Comparison of ENCODE assay signal across 10 cellular contexts in the genomic region with DNA sequence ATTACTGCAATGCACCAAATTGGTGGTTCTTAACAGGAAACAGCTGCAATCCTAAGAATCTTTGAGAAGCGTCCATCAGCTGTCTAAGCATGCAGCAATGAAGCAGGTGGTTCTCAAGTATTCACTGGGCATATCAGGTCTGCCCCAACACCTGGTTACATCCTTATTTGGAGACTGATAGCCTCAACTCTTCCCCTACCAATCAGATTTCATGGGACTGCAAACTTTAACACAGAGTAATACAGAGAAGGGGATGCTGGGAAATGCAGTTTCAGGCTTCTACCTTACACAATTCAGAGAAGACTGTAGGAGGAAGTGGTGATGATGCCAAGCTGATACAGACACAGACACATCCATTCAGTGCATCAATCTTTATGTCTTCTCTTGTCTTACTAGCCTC.
DNase-seq lines count a peak whose midpoint lies in the region; ATAC-seq and TF ChIP-seq lines count a peak whose summit lies in the region.
"Had no signal": no experiment of that assay in that cellular context is flagged by ENCODE, and none has a peak within 500 bp of the region (broad histone marks: within the 10 kb centered on the region; RNA-seq: fewer than 3 reads in every experiment).

No MANE protein-coding gene starts in this region.

- H3K27me3 ChIP-seq in colonic mucosa, result no peaks in the 10 kb centered on the region

- no peak overlapping the region for H3K27ac ChIP-seq in colonic mucosa

- H3K9ac ChIP-seq in colonic mucosa (ENCODE audit: low read depth in 2 of 2, low read length in 2 of 2), result no peak overlapping the region

- H3K4me3 ChIP-seq in colonic mucosa, result no peak overlapping the region

- H3K9me3 ChIP-seq in colonic mucosa, result no peaks in the 10 kb centered on the region

- no peak for TF ChIP-seq CTCF in colonic mucosa (IDR thresholded peaks at IDR 0.05)
- no peak for TF ChIP-seq CTCF in GM10266 (IDR thresholded peaks at IDR 0.05; ENCODE audit: control insufficient read depth, insufficient read depth, low read depth, missing control alignments)

- ATAC-seq in GM18505 (IDR thresholded peaks at IDR 0.05; ENCODE audit: unreplicated experiment), result peak; percentile 32
- peak; percentile 55 for ATAC-seq in GM21528 (IDR thresholded peaks at IDR 0.05; ENCODE audit: low FRiP score, unreplicated experiment)
- ATAC-seq: left cardiac atrium, sciatic nerve had no signal

- intact Hi-C loops in colonic mucosa (cut with DNase I), result no loop called here

- H3K36me3 ChIP-seq in colonic mucosa, result no peaks in the 10 kb centered on the region

- H3K4me1 ChIP-seq in colonic mucosa, result no peaks in the 10 kb centered on the region

- no peak for TF ChIP-seq POLR2A in GM18505 (IDR thresholded peaks at IDR 0.05; ENCODE audit: borderline replicate concordance, extremely low read depth, insufficient read depth, insufficient read length)

- DNase-seq in Kasumi-1 (lab: John Stamatoyannopoulos, UW), result peak; percentile 39 to 63
- DNase-seq in globus pallidus (ENCODE audit: low spot score), result peak; percentile 11
- DNase-seq in colonic mucosa, result no peak
- no peak for DNase-seq in glomerular visceral epithelial cell (ENCODE audit: extremely low spot score)
- no peak for DNase-seq in DMS153 (lab: John Stamatoyannopoulos, UW)
- DNase-seq in GM10266 (ENCODE audit: extremely low spot score), result no peak
- DNase-seq: left cardiac atrium had no signal

Comparison
In these comparisons a context has a peak if more than half of its experiments do, and no peak if none do; other contexts are left out.
1. DNase-seq: peak in Kasumi-1 (2 of 2) and globus pallidus (single experiment); none in colonic mucosa (single experiment), glomerular visceral epithelial cell (single experiment), DMS153 (single experiment) and GM10266 (single experiment).